In the genomic region with DNA sequence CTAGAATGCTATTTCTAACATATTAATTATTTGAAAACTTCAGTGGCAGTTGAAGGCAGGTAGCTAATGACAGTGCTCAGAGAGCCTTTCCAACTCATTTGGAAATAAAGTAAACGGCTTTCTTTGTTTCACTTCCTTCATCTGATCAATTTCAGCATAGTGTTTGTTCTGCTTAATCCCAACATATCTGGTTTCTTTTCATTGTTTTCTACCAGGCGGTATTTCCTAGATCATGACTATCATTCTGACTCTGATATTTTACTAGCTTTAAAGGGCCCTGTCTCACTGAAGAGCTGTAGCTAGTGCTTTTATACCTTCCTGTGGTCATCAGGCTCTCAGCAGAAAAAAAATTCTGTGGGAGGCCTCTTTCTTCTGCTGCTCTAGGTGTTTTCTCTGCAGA, we compare ENCODE assay signal across 14 cellular contexts.
DNase-seq lines count a peak whose midpoint lies in the region; ATAC-seq, FAIRE-seq and TF ChIP-seq lines count a peak whose summit lies in the region.
"Had no signal": no experiment of that assay in that cellular context is flagged by ENCODE, and none has a peak within 500 bp of the region (broad histone marks: within the 10 kb centered on the region; RNA-seq: fewer than 3 reads in every experiment).

No MANE protein-coding gene starts in this region.

- H3K36me3 ChIP-seq in MM.1S (replicated peaks; ENCODE audit: insufficient read depth, low read length) (no peaks in the 10 kb centered on the region), smooth muscle cell (ENCODE audit: low read depth) (no peaks in the 10 kb centered on the region)
- H3K36me3 ChIP-seq: ascending aorta had no signal

- H3K4me1 ChIP-seq in MM.1S (ENCODE audit: low read length): 0 out of 2 replicates have a peak, but pooled peaks cover 3% of the 10 kb centered on the region
- H3K4me1 ChIP-seq in smooth muscle cell (ENCODE audit: low read depth): peaks cover 5% of the 10 kb centered on the region
- H3K4me1 ChIP-seq: ascending aorta had no signal

- H3K4me2 ChIP-seq in MM.1S (ENCODE audit: low read depth, low read length): peak overlapping the region; percentile 10; the same call in 1 of the 2 replicates
- no peak overlapping the region for H3K4me2 ChIP-seq in smooth muscle cell

- no peaks in the 10 kb centered on the region for H3F3A ChIP-seq in MM.1S (ENCODE audit: insufficient read depth, low read length)
- no peaks in the 10 kb centered on the region for H3F3A ChIP-seq in smooth muscle cell (ENCODE audit: low read depth)

- TF ChIP-seq CTCF in MM.1S (IDR thresholded peaks at IDR 0.05; ENCODE audit: low read length) (no peak), smooth muscle cell (IDR thresholded peaks at IDR 0.05; ENCODE audit: borderline replicate concordance, insufficient read depth, poor library complexity, severe bottlenecking) (no peak)

- H3K27ac ChIP-seq in MM.1S (ENCODE audit: low read length): no peak overlapping the region
- no peak overlapping the region for H3K27ac ChIP-seq in smooth muscle cell (ENCODE audit: low read depth)
- H3K27ac ChIP-seq: ascending aorta had no signal

- no peak for FAIRE-seq in GM19239 (lab: Jason Lieb, UNC)
- FAIRE-seq: K562 had no signal

- H3K9me3 ChIP-seq in MM.1S (replicated peaks; ENCODE audit: insufficient read depth, low read length) (no peaks in the 10 kb centered on the region), smooth muscle cell (replicated peaks; ENCODE audit: low read depth) (no peaks in the 10 kb centered on the region)
- H3K9me3 ChIP-seq: ascending aorta had no signal

- 68% methylated on average over 2 of the region's 2 CpGs for WGBS in smooth muscle cell (ENCODE audit: low lambda C conversion rate)

- H2AFZ ChIP-seq in MM.1S (ENCODE audit: low read length) (no peak overlapping the region), smooth muscle cell (ENCODE audit: low read depth) (no peak overlapping the region)

- H3K79me2 ChIP-seq in MM.1S (ENCODE audit: low read length): no peaks in the 10 kb centered on the region
- H3K79me2 ChIP-seq in smooth muscle cell (ENCODE audit: low read depth): no peaks in the 10 kb centered on the region

- peak; percentile 93 for ATAC-seq in HG02852 (IDR thresholded peaks at IDR 0.05; ENCODE audit: unreplicated experiment)
- ATAC-seq: K562, left ventricle myocardium superior, Panc1 had no signal

- H4K20me1 ChIP-seq in MM.1S (ENCODE audit: insufficient read depth, low read length) (no peaks in the 10 kb centered on the region), smooth muscle cell (ENCODE audit: low read depth) (no peaks in the 10 kb centered on the region)

- H3K4me3 ChIP-seq in MM.1S (ENCODE audit: low read length) (no peak overlapping the region), smooth muscle cell (no peak overlapping the region)
- H3K4me3 ChIP-seq: ascending aorta, K562 had no signal

- H3K27me3 ChIP-seq in MM.1S (replicated peaks; ENCODE audit: insufficient read depth, low read length): no peaks in the 10 kb centered on the region
- H3K27me3 ChIP-seq in smooth muscle cell (ENCODE audit: low read depth): no peaks in the 10 kb centered on the region
- H3K27me3 ChIP-seq: ascending aorta had no signal

- peak; percentile 25 for DNase-seq in DMS153 (lab: John Stamatoyannopoulos, UW)
- peak; percentile 5 for DNase-seq in GM19239 (ENCODE audit: insufficient read length, low spot score)
- no peak for DNase-seq in MM.1S
- DNase-seq in stimulated activated CD4-positive, alpha-beta T cell treated with anti-CD3 and anti-CD28 coated beads, Interleukin-1b, Interleukin-23, amount 100 ng/mL, for 48 hours: no peak
- no peak for DNase-seq in A172 (ENCODE audit: low spot score)
- DNase-seq in smooth muscle cell (lab: John Stamatoyannopoulos, UW; ENCODE audit: unreplicated experiment): no peak
- DNase-seq in activated CD8-positive, alpha-beta memory T cell treated with anti-CD3 and anti-CD28 coated beads, Interleukin-2, amount 50 U/mL, for 48 hours: no peak
- DNase-seq: activated CD4-positive, alpha-beta T cell treated with anti-CD3 and anti-CD28 coated beads, Interleukin-2, amount 50 U/mL, for 48 hours; left ventricle myocardium superior; stimulated activated CD8-positive, alpha-beta memory T cell treated with anti-CD3 and anti-CD28 coated beads, Interleukin-4, amount 100 ng/mL, for 48 hours had no signal

- H3K9ac ChIP-seq in MM.1S (ENCODE audit: low read length) (no peak overlapping the region), smooth muscle cell (ENCODE audit: low read depth) (no peak overlapping the region)

- no peaks in the 10 kb centered on the region for H3K9me2 ChIP-seq in MM.1S (replicated peaks; ENCODE audit: insufficient read depth, low read length)

Comparison
In these comparisons a context has a peak if more than half of its experiments do, and no peak if none do; other contexts are left out.
1. DNase-seq: peak in DMS153 (single experiment) and GM19239 (single experiment); none in MM.1S (single experiment), stimulated activated CD4-positive, alpha-beta T cell treated with anti-CD3 and anti-CD28 coated beads, Interleukin-1b, Interleukin-23, amount 100 ng/mL, for 48 hours (single experiment), A172 (single experiment), smooth muscle cell (single experiment) and activated CD8-positive, alpha-beta memory T cell treated with anti-CD3 and anti-CD28 coated beads, Interleukin-2, amount 50 U/mL, for 48 hours (single experiment).